1 cellular context compared by ENCODE assay signal in the genomic region with DNA sequence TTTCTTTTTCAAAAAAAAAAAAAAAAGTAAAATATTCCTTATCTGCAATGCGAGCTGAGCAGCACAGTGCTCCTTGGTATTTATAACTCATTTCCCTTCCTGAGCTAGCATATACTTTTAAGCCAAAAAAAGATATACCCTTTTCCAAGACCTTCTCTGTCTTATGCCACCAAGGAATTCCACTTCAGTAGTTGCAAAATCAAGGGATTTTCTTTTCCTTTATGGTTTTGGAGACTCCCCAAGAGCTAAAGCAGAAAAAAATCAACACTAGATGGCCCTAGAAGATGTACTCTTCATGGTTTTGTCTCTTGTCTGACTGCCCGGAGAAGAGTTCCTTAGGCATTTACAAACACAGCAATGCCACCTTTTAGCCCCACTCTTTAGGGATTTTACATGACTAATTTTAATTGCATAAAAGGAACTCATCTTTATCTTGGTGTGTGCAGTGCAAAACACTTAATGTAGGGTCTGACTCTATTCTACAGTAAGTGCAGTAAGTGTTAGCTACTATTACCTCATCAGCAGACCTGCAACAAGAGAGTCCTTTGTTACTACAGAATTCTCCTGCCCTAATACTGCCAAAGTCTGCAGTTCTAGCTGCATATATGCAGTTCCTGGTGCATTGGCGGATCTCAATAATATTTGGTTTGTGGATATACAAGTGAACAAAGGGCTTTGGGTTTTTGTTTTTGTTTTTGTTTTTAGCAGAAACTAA.
TF ChIP-seq lines count a peak whose summit lies in the region.

No MANE protein-coding gene starts in this region.

TF ChIP-seq in GM23338, 12 proteins besides CTCF, POLR2A, EP300 and RAD21 (continued from another document):
- TF ChIP-seq ZNF462 (CRISPR knock-in tag; IDR thresholded peaks at IDR 0.05) (no peak), NANOG (IDR thresholded peaks at IDR 0.05; ENCODE audit: borderline replicate concordance) (no peak), EZH2 (IDR thresholded peaks at IDR 0.05; ENCODE audit: low read depth, unreplicated experiment) (no peak), JUNB (IDR thresholded peaks at IDR 0.05; ENCODE audit: unreplicated experiment) (no peak), EZH2phosphoT487 (IDR thresholded peaks at IDR 0.05; ENCODE audit: unreplicated experiment) (no peak), STAT1 (IDR thresholded peaks at IDR 0.05; ENCODE audit: unreplicated experiment) (no peak), POLR2AphosphoS5 (IDR thresholded peaks at IDR 0.05; ENCODE audit: low read depth) (no peak), ZNF331 (CRISPR knock-in tag; IDR thresholded peaks at IDR 0.05; ENCODE audit: low read depth) (no peak)
- TF ChIP-seq, protein P1, sequence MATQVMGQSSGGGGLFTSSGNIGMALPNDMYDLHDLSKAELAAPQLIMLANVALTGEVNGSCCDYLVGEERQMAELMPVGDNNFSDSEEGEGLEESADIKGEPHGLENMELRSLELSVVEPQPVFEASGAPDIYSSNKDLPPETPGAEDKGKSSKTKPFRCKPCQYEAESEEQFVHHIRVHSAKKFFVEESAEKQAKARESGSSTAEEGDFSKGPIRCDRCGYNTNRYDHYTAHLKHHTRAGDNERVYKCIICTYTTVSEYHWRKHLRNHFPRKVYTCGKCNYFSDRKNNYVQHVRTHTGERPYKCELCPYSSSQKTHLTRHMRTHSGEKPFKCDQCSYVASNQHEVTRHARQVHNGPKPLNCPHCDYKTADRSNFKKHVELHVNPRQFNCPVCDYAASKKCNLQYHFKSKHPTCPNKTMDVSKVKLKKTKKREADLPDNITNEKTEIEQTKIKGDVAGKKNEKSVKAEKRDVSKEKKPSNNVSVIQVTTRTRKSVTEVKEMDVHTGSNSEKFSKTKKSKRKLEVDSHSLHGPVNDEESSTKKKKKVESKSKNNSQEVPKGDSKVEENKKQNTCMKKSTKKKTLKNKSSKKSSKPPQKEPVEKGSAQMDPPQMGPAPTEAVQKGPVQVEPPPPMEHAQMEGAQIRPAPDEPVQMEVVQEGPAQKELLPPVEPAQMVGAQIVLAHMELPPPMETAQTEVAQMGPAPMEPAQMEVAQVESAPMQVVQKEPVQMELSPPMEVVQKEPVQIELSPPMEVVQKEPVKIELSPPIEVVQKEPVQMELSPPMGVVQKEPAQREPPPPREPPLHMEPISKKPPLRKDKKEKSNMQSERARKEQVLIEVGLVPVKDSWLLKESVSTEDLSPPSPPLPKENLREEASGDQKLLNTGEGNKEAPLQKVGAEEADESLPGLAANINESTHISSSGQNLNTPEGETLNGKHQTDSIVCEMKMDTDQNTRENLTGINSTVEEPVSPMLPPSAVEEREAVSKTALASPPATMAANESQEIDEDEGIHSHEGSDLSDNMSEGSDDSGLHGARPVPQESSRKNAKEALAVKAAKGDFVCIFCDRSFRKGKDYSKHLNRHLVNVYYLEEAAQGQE (IDR thresholded peaks at IDR 0.05; ENCODE audit: unreplicated experiment): no peak
